Comparison of ENCODE assay signal across 6 cellular contexts in genomic region chr22:49606562-49606961, GRCh38.
"Had no signal": no experiment of that assay in that cellular context is flagged by ENCODE, and none has a peak within 500 bp of the region (broad histone marks: within the 10 kb centered on the region; RNA-seq: fewer than 3 reads in every experiment).

No MANE protein-coding gene starts in this region.

- H3K4me2 ChIP-seq: GM23338 had no signal

- ATAC-seq: GM23338, HepG2 had no signal

- H3K4me3 Mint-ChIP-seq: GM23338, H9, IgD-negative memory B cell had no signal

- H2AFZ ChIP-seq: GM23338 had no signal

- H3K4me3 ChIP-seq: GM23338 had no signal

- H3K27ac ChIP-seq: HL-60 had no signal

- H3K27me3 Mint-ChIP-seq: IgD-negative memory B cell had no signal

- DNase-seq: H9, HCEC 1CT had no signal

- H3K4me1 Mint-ChIP-seq: GM23338, H9, IgD-negative memory B cell had no signal

- H3K27ac Mint-ChIP-seq: GM23338, H9, IgD-negative memory B cell had no signal
